Comparison of ENCODE assay signal across 4 cellular contexts in the genomic region with DNA sequence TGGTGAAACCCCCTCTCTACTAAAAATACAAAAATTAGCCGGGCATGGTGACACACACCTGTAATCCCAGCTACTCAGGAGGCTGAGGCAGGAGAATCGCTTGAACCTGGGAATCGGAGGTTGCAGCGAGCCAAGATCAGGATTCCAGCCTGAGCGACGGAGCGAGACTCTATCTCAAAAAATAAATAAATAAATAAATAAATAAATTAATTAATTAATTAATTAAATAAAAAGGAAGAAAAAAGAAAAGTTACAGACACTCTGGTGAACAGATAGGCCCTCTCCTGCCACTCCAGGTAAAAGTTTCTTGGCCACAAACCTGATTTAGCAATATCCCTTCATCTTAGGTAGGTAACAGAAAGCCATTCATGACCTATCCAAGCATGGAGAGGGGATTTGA. TPM values are rescaled to one million over a fixed set of nuclear protein-coding genes. Genes with fewer than 3 reads are reported as not detected.
"Had no signal": no experiment of that assay in that cellular context is flagged by ENCODE, and none has a peak within 500 bp of the region (broad histone marks: within the 10 kb centered on the region; RNA-seq: fewer than 3 reads in every experiment).

No MANE protein-coding gene starts in this region.

RNA-seq across cellular contexts. Expression of gene ZNF705A, which starts 26.1 kb away (rescaled TPM):
- total RNA-seq: LHCN-M2, M059J, MCF 10A, NCI-H460 had no signal

RNA-seq across cellular contexts. Expression of gene FAM90A1, which starts 44.5 kb away (rescaled TPM):
- total RNA-seq: LHCN-M2, MCF 10A, NCI-H460 had no signal

RNA-seq across cellular contexts. Expression of gene CLEC4A, which starts 59.5 kb away (rescaled TPM):
- total RNA-seq: LHCN-M2, NCI-H460 had no signal
